In genomic region chr10:43408710-43409384, GRCh38 we compare ENCODE assay signal across 1 cellular context.
TF ChIP-seq lines count a peak whose summit lies in the region.

A gene with protein sequence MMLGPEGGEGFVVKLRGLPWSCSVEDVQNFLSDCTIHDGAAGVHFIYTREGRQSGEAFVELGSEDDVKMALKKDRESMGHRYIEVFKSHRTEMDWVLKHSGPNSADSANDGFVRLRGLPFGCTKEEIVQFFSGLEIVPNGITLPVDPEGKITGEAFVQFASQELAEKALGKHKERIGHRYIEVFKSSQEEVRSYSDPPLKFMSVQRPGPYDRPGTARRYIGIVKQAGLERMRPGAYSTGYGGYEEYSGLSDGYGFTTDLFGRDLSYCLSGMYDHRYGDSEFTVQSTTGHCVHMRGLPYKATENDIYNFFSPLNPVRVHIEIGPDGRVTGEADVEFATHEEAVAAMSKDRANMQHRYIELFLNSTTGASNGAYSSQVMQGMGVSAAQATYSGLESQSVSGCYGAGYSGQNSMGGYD (minus strand): TSS chr10:43409186. CDS start chr10:43387884, 21,302 bp downstream.

TF ChIP-seq in K562, 482 proteins besides CTCF, POLR2A, EP300 and RAD21 (continued from another document and continues in another):
- peak; percentile 98 for TF ChIP-seq AFF4 (CRISPR knock-in tag; IDR thresholded peaks at IDR 0.05)
- no peak for TF ChIP-seq BCOR (IDR thresholded peaks at IDR 0.05)
- TF ChIP-seq ZNF165 (CRISPR knock-in tag; IDR thresholded peaks at IDR 0.05; ENCODE audit: borderline replicate concordance): peak; percentile 70; the same call in 1 of the 2 replicates
- TF ChIP-seq ZNF197 (CRISPR knock-in tag; IDR thresholded peaks at IDR 0.05; ENCODE audit: low read depth): no peak
- TF ChIP-seq, protein P1, sequence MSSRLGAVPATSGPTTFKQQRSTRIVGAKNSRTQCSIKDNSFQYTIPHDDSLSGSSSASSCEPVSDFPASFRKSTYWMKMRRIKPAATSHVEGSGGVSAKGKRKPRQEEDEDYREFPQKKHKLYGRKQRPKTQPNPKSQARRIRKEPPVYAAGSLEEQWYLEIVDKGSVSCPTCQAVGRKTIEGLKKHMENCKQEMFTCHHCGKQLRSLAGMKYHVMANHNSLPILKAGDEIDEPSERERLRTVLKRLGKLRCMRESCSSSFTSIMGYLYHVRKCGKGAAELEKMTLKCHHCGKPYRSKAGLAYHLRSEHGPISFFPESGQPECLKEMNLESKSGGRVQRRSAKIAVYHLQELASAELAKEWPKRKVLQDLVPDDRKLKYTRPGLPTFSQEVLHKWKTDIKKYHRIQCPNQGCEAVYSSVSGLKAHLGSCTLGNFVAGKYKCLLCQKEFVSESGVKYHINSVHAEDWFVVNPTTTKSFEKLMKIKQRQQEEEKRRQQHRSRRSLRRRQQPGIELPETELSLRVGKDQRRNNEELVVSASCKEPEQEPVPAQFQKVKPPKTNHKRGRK (tag; IDR thresholded peaks at IDR 0.05): no peak
- TF ChIP-seq ZBTB1 (CRISPR knock-in tag; IDR thresholded peaks at IDR 0.05; ENCODE audit: borderline replicate concordance, low read depth): peak; percentile 85; the same call in 1 of the 2 replicates
- TF ChIP-seq LCOR (CRISPR knock-in tag; IDR thresholded peaks at IDR 0.05): peak; percentile 98
- no peak for TF ChIP-seq ARID2 (IDR thresholded peaks at IDR 0.05)
- peak; percentile 59; the same call in 1 of the 2 replicates for TF ChIP-seq PHB (CRISPR knock-in tag; IDR thresholded peaks at IDR 0.05)
- peak; percentile 44 for TF ChIP-seq KDM5B (IDR thresholded peaks at IDR 0.05; ENCODE audit: insufficient replicate concordance, low read depth, low read length)
- TF ChIP-seq ZNF79 (CRISPR knock-in tag; IDR thresholded peaks at IDR 0.05; ENCODE audit: low read depth): no peak
- TF ChIP-seq, protein P2, sequence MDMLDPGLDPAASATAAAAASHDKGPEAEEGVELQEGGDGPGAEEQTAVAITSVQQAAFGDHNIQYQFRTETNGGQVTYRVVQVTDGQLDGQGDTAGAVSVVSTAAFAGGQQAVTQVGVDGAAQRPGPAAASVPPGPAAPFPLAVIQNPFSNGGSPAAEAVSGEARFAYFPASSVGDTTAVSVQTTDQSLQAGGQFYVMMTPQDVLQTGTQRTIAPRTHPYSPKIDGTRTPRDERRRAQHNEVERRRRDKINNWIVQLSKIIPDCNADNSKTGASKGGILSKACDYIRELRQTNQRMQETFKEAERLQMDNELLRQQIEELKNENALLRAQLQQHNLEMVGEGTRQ (CRISPR knock-in tag; IDR thresholded peaks at IDR 0.05): no peak
- TF ChIP-seq SMARCC2 (IDR thresholded peaks at IDR 0.05; ENCODE audit: low read depth): no peak
- TF ChIP-seq KAT7 (CRISPR knock-in tag; IDR thresholded peaks at IDR 0.05; ENCODE audit: borderline replicate concordance): peak; percentile 94; the same call in 1 of the 2 replicates
- TF ChIP-seq MIER1 (IDR thresholded peaks at IDR 0.05; ENCODE audit: low read depth): no peak
- TF ChIP-seq ZNF764 (CRISPR knock-in tag; IDR thresholded peaks at IDR 0.05; ENCODE audit: low read depth): peak; percentile 83
- TF ChIP-seq FOXK1 (CRISPR knock-in tag; IDR thresholded peaks at IDR 0.05; ENCODE audit: borderline replicate concordance): peak; percentile 84; the same call in 1 of the 2 replicates
- no peak for TF ChIP-seq RAD51 (IDR thresholded peaks at IDR 0.05; ENCODE audit: borderline replicate concordance, low read depth)
- TF ChIP-seq WHSC1 (IDR thresholded peaks at IDR 0.05; ENCODE audit: low read length): no peak
- TF ChIP-seq ZNF696 (CRISPR knock-in tag; conservative IDR thresholded peaks at IDR 0.05): no peak
- 0 out of 4 replicates have a peak, but pooled peaks of 1 of the 2 experiments have one; percentile 9 for TF ChIP-seq BCLAF1 (IDR thresholded peaks at IDR 0.05; ENCODE audit: borderline replicate concordance in 1 of 2, control insufficient read depth in 1 of 2, low read depth in 2 of 2, low read length in 1 of 2)
- TF ChIP-seq MBD2 (IDR thresholded peaks at IDR 0.05; ENCODE audit: borderline replicate concordance, low read depth): no peak
- TF ChIP-seq BMI1 (IDR thresholded peaks at IDR 0.05; ENCODE audit: low read length): peak; percentile 55; the same call in 1 of the 2 replicates
- TF ChIP-seq, protein P3, sequence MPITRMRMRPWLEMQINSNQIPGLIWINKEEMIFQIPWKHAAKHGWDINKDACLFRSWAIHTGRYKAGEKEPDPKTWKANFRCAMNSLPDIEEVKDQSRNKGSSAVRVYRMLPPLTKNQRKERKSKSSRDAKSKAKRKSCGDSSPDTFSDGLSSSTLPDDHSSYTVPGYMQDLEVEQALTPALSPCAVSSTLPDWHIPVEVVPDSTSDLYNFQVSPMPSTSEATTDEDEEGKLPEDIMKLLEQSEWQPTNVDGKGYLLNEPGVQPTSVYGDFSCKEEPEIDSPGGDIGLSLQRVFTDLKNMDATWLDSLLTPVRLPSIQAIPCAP (CRISPR knock-in tag; IDR thresholded peaks at IDR 0.05; ENCODE audit: borderline replicate concordance): no peak
- TF ChIP-seq ZNF24 (IDR thresholded peaks at IDR 0.05): 0 out of 2 replicates have a peak, but pooled peaks have one; percentile 39
- no peak; the same call in 1 of the 2 replicates for TF ChIP-seq ZSCAN32 (CRISPR knock-in tag; IDR thresholded peaks at IDR 0.05)
- no peak for TF ChIP-seq HNRNPH1 (optimal IDR thresholded peaks at IDR 0.05; ENCODE audit: low read depth, low read length)
- peak; percentile 7 for TF ChIP-seq JUND (IDR thresholded peaks at IDR 0.05; ENCODE audit: borderline replicate concordance, low read depth, low read length)
- no peak; the same call in 2 of the 3 replicates for TF ChIP-seq JUND (tag; IDR thresholded peaks at IDR 0.05; ENCODE audit: borderline replicate concordance, low read depth, low read length)
- peak; percentile 92; the same call in 1 of the 2 replicates for TF ChIP-seq MTA3 (IDR thresholded peaks at IDR 0.05; ENCODE audit: borderline replicate concordance)
- TF ChIP-seq KLF13 (tag; IDR thresholded peaks at IDR 0.05; ENCODE audit: borderline replicate concordance, low read depth): peak; percentile 65; the same call in 1 of the 2 replicates
- peak; percentile 22 for TF ChIP-seq RBM25 (IDR thresholded peaks at IDR 0.05; ENCODE audit: low read depth, low read length, severe bottlenecking)
- no peak for TF ChIP-seq SIX5 (IDR thresholded peaks at IDR 0.05; ENCODE audit: borderline replicate concordance in 1 of 2, insufficient read depth in 1 of 2, low read depth in 1 of 2, low read length in 2 of 2)
- no peak for TF ChIP-seq RBM17 (IDR thresholded peaks at IDR 0.05; ENCODE audit: borderline replicate concordance, low read depth, low read length)
- TF ChIP-seq HIVEP1 (CRISPR knock-in tag; IDR thresholded peaks at IDR 0.05): peak; percentile 64; the same call in 1 of the 2 replicates
- no peak for TF ChIP-seq ZNF133 (CRISPR knock-in tag; IDR thresholded peaks at IDR 0.05)
- no peak for TF ChIP-seq ZNF143 (CRISPR knock-in tag; IDR thresholded peaks at IDR 0.05)
- TF ChIP-seq, protein P4, sequence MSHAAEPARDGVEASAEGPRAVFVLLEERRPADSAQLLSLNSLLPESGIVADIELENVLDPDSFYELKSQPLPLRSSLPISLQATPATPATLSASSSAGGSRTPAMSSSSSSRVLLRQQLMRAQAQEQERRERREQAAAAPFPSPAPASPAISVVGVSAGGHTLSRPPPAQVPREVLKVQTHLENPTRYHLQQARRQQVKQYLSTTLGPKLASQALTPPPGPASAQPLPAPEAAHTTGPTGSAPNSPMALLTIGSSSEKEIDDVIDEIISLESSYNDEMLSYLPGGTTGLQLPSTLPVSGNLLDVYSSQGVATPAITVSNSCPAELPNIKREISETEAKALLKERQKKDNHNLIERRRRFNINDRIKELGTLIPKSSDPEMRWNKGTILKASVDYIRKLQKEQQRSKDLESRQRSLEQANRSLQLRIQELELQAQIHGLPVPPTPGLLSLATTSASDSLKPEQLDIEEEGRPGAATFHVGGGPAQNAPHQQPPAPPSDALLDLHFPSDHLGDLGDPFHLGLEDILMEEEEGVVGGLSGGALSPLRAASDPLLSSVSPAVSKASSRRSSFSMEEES (CRISPR knock-in tag; IDR thresholded peaks at IDR 0.05): no peak
- no peak for TF ChIP-seq ZNF780A (CRISPR knock-in tag; IDR thresholded peaks at IDR 0.05)
- TF ChIP-seq SIN3A (IDR thresholded peaks at IDR 0.05; ENCODE audit: borderline replicate concordance in 2 of 2, control insufficient read depth in 1 of 2, low read depth in 2 of 2, low read length in 2 of 2): peak; percentile 92 to 97
- peak; percentile 67 for TF ChIP-seq ARID4B (CRISPR knock-in tag; IDR thresholded peaks at IDR 0.05)
- 0 out of 2 replicates have a peak, but pooled peaks have one; percentile 57 for TF ChIP-seq RBM34 (IDR thresholded peaks at IDR 0.05; ENCODE audit: borderline replicate concordance, insufficient read depth, low read length)
- peak; percentile 52; the same call in 1 of the 2 replicates for TF ChIP-seq USF1 (CRISPR knock-in tag; IDR thresholded peaks at IDR 0.05)
- TF ChIP-seq MAX (CRISPR knock-in tag; IDR thresholded peaks at IDR 0.05): peak; percentile 98
